Comparison of ENCODE assay signal across 12 cellular contexts in genomic region chr6:136035378-136036070, GRCh38.
DNase-seq lines count a peak whose midpoint lies in the region; ATAC-seq and TF ChIP-seq lines count a peak whose summit lies in the region.
"Had no signal": no experiment of that assay in that cellular context is flagged by ENCODE, and none has a peak within 500 bp of the region (broad histone marks: within the 10 kb centered on the region; RNA-seq: fewer than 3 reads in every experiment).

No MANE protein-coding gene starts in this region.

- H3K36me3 ChIP-seq in RWPE2 (ENCODE audit: low read depth) (no peaks in the 10 kb centered on the region), left lung (no peaks in the 10 kb centered on the region)

- ATAC-seq in RWPE2 (ENCODE audit: low read depth) (peak; percentile 36; the same call in 2 of the 3 replicates), left lung (no peak)

- in situ Hi-C loops in G401 (cut with HindIII; ENCODE audit: low sequenced_read_pairs), result no loop called here

- H3K27ac ChIP-seq in RWPE2 (ENCODE audit: poor library complexity, severe bottlenecking) (peak overlapping the region; percentile 5), substantia nigra (ENCODE audit: low read depth, low read length, poor library complexity, severe bottlenecking) (no peak overlapping the region), left lung (no peak overlapping the region)

- no peak for TF ChIP-seq CTCF in RWPE2 (IDR thresholded peaks at IDR 0.05; ENCODE audit: poor library complexity, severe bottlenecking)
- no peak for TF ChIP-seq CTCF in left lung (IDR thresholded peaks at IDR 0.05)

- H3K9me3 ChIP-seq in RWPE2 (ENCODE audit: severe bottlenecking) (no peaks in the 10 kb centered on the region), left lung (no peaks in the 10 kb centered on the region)

- intact Hi-C loops in left lung (cut with DNase I), result no loop called here

- no peak overlapping the region for H3K4me3 ChIP-seq in RWPE2 (ENCODE audit: severe bottlenecking)
- no peak overlapping the region for H3K4me3 ChIP-seq in left lung

- H3K27me3 ChIP-seq in RWPE2 (ENCODE audit: insufficient read depth, poor library complexity, severe bottlenecking), result no peaks in the 10 kb centered on the region
- H3K27me3 ChIP-seq in left lung, result no peaks in the 10 kb centered on the region

- H3K4me1 ChIP-seq in RWPE2 (ENCODE audit: insufficient read depth, poor library complexity, severe bottlenecking), result peaks cover 13% of the 10 kb centered on the region
- H3K4me1 ChIP-seq in left lung, result peaks cover 9 to 25% of the 10 kb centered on the region in 2 donors

- DNase-seq in ELR (ENCODE audit: low read depth) (peak; percentile 46), RWPE2 (ENCODE audit: low spot score) (no peak), fibroblast of peridontal ligament (ENCODE audit: extremely low read depth) (peak; percentile 76), pulmonary artery endothelial cell (ENCODE audit: low read depth, low spot score) (peak; percentile 79), G401 (ENCODE audit: low spot score) (no peak), substantia nigra (lab: John Stamatoyannopoulos, UW) (no peak), left lung (no peak)
- no peak for DNase-seq in activated CD8-positive, alpha-beta memory T cell treated with anti-CD3 and anti-CD28 coated beads for 24 hours
- DNase-seq: activated CD4-positive, CD25-positive, alpha-beta regulatory T cell; caudate nucleus; CD8-positive, alpha-beta memory T cell; glutamatergic neuron had no signal

Comparison
In these comparisons a context has a peak if more than half of its experiments do, and no peak if none do; other contexts are left out.
1. DNase-seq: peak in ELR (single experiment), fibroblast of peridontal ligament (single experiment) and pulmonary artery endothelial cell (single experiment); none in RWPE2 (single experiment), G401 (single experiment), substantia nigra (0 of 49), left lung (0 of 2) and activated CD8-positive, alpha-beta memory T cell treated with anti-CD3 and anti-CD28 coated beads for 24 hours (single experiment).